In genomic region chr6:107847844-107848802, GRCh38 we compare ENCODE assay signal across 8 cellular contexts. TPM values are rescaled to one million over a fixed set of nuclear protein-coding genes. Genes with fewer than 3 reads are reported as not detected.
DNase-seq lines count a peak whose midpoint lies in the region; ATAC-seq and TF ChIP-seq lines count a peak whose summit lies in the region.

No MANE protein-coding gene starts in this region.

- no peaks in the 10 kb centered on the region for H3K36me3 Mint-ChIP-seq in neural crest cell (ENCODE audit: low read depth)
- no peaks in the 10 kb centered on the region for H3K36me3 Mint-ChIP-seq in stimulated activated naive CD8-positive, alpha-beta T cell treated with anti-CD3 and anti-CD28 coated beads, Interleukin-15, Interleukin-2, amounts not matched to agents 100 ng/mL and 50 ng/mL, for 24 hours (ENCODE audit: low read depth)

- peaks cover 10% of the 10 kb centered on the region for H3K4me1 Mint-ChIP-seq in neural crest cell
- H3K4me1 Mint-ChIP-seq in stimulated activated naive CD8-positive, alpha-beta T cell treated with anti-CD3 and anti-CD28 coated beads, Interleukin-15, Interleukin-2, amounts not matched to agents 100 ng/mL and 50 ng/mL, for 24 hours (ENCODE audit: low read depth): peaks cover 13% of the 10 kb centered on the region

- peak overlapping the region; percentile 81 for H3K4me3 Mint-ChIP-seq in neural crest cell
- H3K4me3 Mint-ChIP-seq in stimulated activated naive CD8-positive, alpha-beta T cell treated with anti-CD3 and anti-CD28 coated beads, Interleukin-15, Interleukin-2, amounts not matched to agents 100 ng/mL and 50 ng/mL, for 24 hours: peak overlapping the region; percentile 74

- peak; percentile 77 for ATAC-seq in GM19463 (IDR thresholded peaks at IDR 0.05; ENCODE audit: unreplicated experiment)

- TF ChIP-seq CTCF in RWPE1 (conservative IDR thresholded peaks at IDR 0.05; ENCODE audit: low read depth) (peak; percentile 94), fibroblast of villous mesenchyme (IDR thresholded peaks at IDR 0.05; ENCODE audit: insufficient read depth, low read depth, low read length) (peak; percentile 90), neural crest cell (conservative IDR thresholded peaks at IDR 0.05) (peak; percentile 99)

- peaks cover 19% of the 10 kb centered on the region for H3K27me3 Mint-ChIP-seq in neural crest cell (ENCODE audit: low read depth)
- H3K27me3 Mint-ChIP-seq in stimulated activated naive CD8-positive, alpha-beta T cell treated with anti-CD3 and anti-CD28 coated beads, Interleukin-15, Interleukin-2, amounts not matched to agents 100 ng/mL and 50 ng/mL, for 24 hours: no peaks in the 10 kb centered on the region

- POLR2A ChIA-PET in RWPE1 (lab: Yijun Ruan, JAX; ENCODE audit: low non-redundant PET): no interaction called here

- DNase-seq in C1 segment of cervical spinal cord (lab: John Stamatoyannopoulos, UW) (peak; percentile 27 to 86 (median 62)), KG1 (lab: John Stamatoyannopoulos, UW) (peak; percentile 24), RWPE1 (ENCODE audit: low spot score) (peak; percentile 80), fibroblast of villous mesenchyme (ENCODE audit: low read depth) (peak; percentile 79), neural crest cell (ENCODE audit: low read depth, low spot score) (peak; percentile 96)
- DNase-seq in activated effector memory CD4-positive, alpha-beta T cell treated with Interleukin-2 at 50 U/mL for 16 hours: peak; percentile 71

- H3K27ac Mint-ChIP-seq in neural crest cell (ENCODE audit: unreplicated experiment): peak overlapping the region; percentile 37
- H3K27ac Mint-ChIP-seq in stimulated activated naive CD8-positive, alpha-beta T cell treated with anti-CD3 and anti-CD28 coated beads, Interleukin-15, Interleukin-2, amounts not matched to agents 100 ng/mL and 50 ng/mL, for 24 hours: peak overlapping the region; percentile 70

- no peak overlapping the region for H3K27ac ChIP-seq in RWPE1

- CTCF ChIA-PET in RWPE1 (lab: Yijun Ruan, JAX): interaction anchor here (0.6 to 2.0 kb wide), 36 partner anchors 13 to 1070 kb away, joined by 3 to 11 read pairs (median 4); partner anchors contain the start of gene SCML4

- H3K4me3 ChIP-seq in fibroblast of villous mesenchyme (ENCODE audit: low read depth, low read length): peak overlapping the region; percentile 62

- no peaks in the 10 kb centered on the region for H3K9me3 Mint-ChIP-seq in neural crest cell
- H3K9me3 Mint-ChIP-seq in stimulated activated naive CD8-positive, alpha-beta T cell treated with anti-CD3 and anti-CD28 coated beads, Interleukin-15, Interleukin-2, amounts not matched to agents 100 ng/mL and 50 ng/mL, for 24 hours: no peaks in the 10 kb centered on the region

RNA-seq across cellular contexts. Expression of gene SCML4, which starts 24.0 kb away (rescaled TPM):
- not detected in 2 replicates for total RNA-seq in fibroblast of villous mesenchyme
- total RNA-seq in neural crest cell: 0.39 and 0.86 TPM in 2 replicates

Comparison
In these comparisons a context has a peak if more than half of its experiments do, and no peak if none do; other contexts are left out.
1. DNase-seq: peak in every context shown above with its lines; median percentile 96 in neural crest cell; 80 in RWPE1; 79 in fibroblast of villous mesenchyme; 71 in activated effector memory CD4-positive, alpha-beta T cell treated with Interleukin-2 at 50 U/mL for 16 hours; 62 in C1 segment of cervical spinal cord; 24 in KG1.